ENCODE assay signal across 18 cellular contexts in the genomic region with DNA sequence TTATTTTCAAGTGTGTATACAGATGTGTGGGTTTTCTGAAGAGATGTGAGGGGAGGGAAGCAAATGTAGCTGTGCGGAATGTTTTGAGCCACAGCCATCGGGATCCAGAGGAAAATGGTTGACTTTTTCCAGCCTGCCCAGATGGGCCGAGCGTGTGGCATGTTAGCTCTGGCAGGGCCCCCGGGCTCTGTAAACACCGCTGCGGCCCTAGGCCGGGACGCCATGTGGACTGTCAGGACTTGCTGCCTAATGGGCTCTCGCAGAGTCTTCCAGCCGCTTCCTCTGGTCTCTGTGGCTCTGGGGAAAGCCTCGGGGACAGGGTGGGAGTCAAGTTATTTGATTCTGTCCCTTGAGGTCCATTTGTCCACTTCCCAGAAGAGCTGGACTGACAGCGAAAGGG.
"Had no signal": no experiment of that assay in that cellular context is flagged by ENCODE, and none has a peak within 500 bp of the region (broad histone marks: within the 10 kb centered on the region; RNA-seq: fewer than 3 reads in every experiment).

No MANE protein-coding gene starts in this region.

- H3K4me3 ChIP-seq: left lung, pancreas, prostate gland, smooth muscle cell, stomach, tibial artery had no signal

- FAIRE-seq: pancreas had no signal

- H3K36me3 Mint-ChIP-seq: brain had no signal

- H3K9me3 ChIP-seq: left lung, pancreas, prostate gland, stomach had no signal

- H3K27me3 Mint-ChIP-seq: activated CD4-positive, alpha-beta T cell treated with anti-CD3 and anti-CD28 coated beads, Interleukin-2, amount 10 ng/mL, durations not matched to agents 24 days and 14 days had no signal

- H3K4me1 Mint-ChIP-seq: brain, nephron had no signal

- H3K4me3 Mint-ChIP-seq: activated CD4-positive, alpha-beta memory T cell treated with anti-CD3 and anti-CD28 coated beads for 36 hours; brain had no signal

- DNase-seq: activated CD4-positive, CD25-positive, alpha-beta regulatory T cell treated with anti-CD3 and anti-CD28 coated beads, Interleukin-2, amount 50 U/mL, for 72 hours; activated gamma-delta T cell treated with Interleukin-2 at 50 U/mL for 16 hours; cortex of kidney; kidney glomerular epithelial cell; left lung; retina; stomach had no signal

- H3K9me3 Mint-ChIP-seq: effector memory CD8-positive, alpha-beta T cell had no signal

- H3K27ac Mint-ChIP-seq: activated CD4-positive, alpha-beta T cell treated with anti-CD3 and anti-CD28 coated beads, Interleukin-2, amount 10 ng/mL, durations not matched to agents 24 days and 14 days; activated naive CD4-positive, alpha-beta T cell treated with anti-CD3 and anti-CD28 coated beads, Interleukin-2, amount 50 U/mL, for 72 hours; effector memory CD8-positive, alpha-beta T cell; stimulated activated naive B cell treated with anti-CD40 and anti-IgM and Interleukin-4, amounts not matched to agents 10 μg/mL and 1 μg/mL and 100 μg/mL, for 72 hours had no signal

- H3K4me2 ChIP-seq: smooth muscle cell had no signal

- H3K27ac ChIP-seq: pancreas, prostate gland, tibial artery had no signal

- ATAC-seq: left lung had no signal

- H3K36me3 ChIP-seq: left lung, pancreas, prostate gland, stomach, tibial artery had no signal

- H3K4me1 ChIP-seq: left lung, pancreas, prostate gland had no signal

- H3K27me3 ChIP-seq: left lung, pancreas, stomach, tibial artery had no signal
